24 cellular contexts compared by ENCODE assay signal in genomic region chr2:168397629-168398028, GRCh38. TPM values are rescaled to one million over a fixed set of nuclear protein-coding genes. Genes with fewer than 3 reads are reported as not detected.
A peak's percentile ranks its signal among the peaks of the same experiment; 100 is the strongest.
DNase-seq lines count a peak whose midpoint lies in the region; ATAC-seq, FAIRE-seq and TF ChIP-seq lines count a peak whose summit lies in the region.
"Had no signal": no experiment of that assay in that cellular context is flagged by ENCODE, and none has a peak within 500 bp of the region (broad histone marks: within the 10 kb centered on the region; RNA-seq: fewer than 3 reads in every experiment).

No MANE protein-coding gene starts in this region.

- no peaks in the 10 kb centered on the region for H3K27me3 ChIP-seq in bronchial epithelial cell (ENCODE audit: control insufficient read depth, insufficient read depth, low read length)
- no peaks in the 10 kb centered on the region for H3K27me3 ChIP-seq in foreskin keratinocyte
- H3K27me3 ChIP-seq in Caco-2 (replicated peaks; ENCODE audit: control insufficient read depth, insufficient read depth, low read length) = no peaks in the 10 kb centered on the region
- H3K27me3 ChIP-seq: BLaER1, MG63 had no signal

- POLR2A ChIA-PET in Caco-2 (lab: Charles Lee) = no interaction called here

- intact Hi-C loops in Caco-2 (cut with micrococcal nuclease; ENCODE audit: unreplicated experiment) = no loop called here

- TF ChIP-seq CTCF in bronchial epithelial cell (IDR thresholded peaks at IDR 0.05; ENCODE audit: insufficient read depth, low read length, severe bottlenecking) (no peak), foreskin keratinocyte (conservative IDR thresholded peaks at IDR 0.05) (no peak), Caco-2 (IDR thresholded peaks at IDR 0.05; ENCODE audit: insufficient read depth in 1 of 2, low read depth in 1 of 2, low read length in 1 of 2, severe bottlenecking in 1 of 2, unreplicated experiment in 1 of 2) (no peak)

- no TSS peak for BruUV-seq in Caco-2 (replicated peaks; lab: Mats Ljungman, UMichigan)

- H3K27ac Mint-ChIP-seq in Caco-2 (ENCODE audit: unreplicated experiment) = no peak overlapping the region
- H3K27ac Mint-ChIP-seq: CD4-positive, CD25-positive, alpha-beta regulatory T cell; H9; HFFc6 had no signal

- H3K4me1 Mint-ChIP-seq in Caco-2 (ENCODE audit: low read depth, unreplicated experiment) = peaks cover 9% of the 10 kb centered on the region
- H3K4me1 Mint-ChIP-seq: CD4-positive, CD25-positive, alpha-beta regulatory T cell; H9 had no signal

- H3K27ac ChIP-seq in foreskin keratinocyte = no peak overlapping the region
- H3K27ac ChIP-seq: BLaER1 had no signal

- no peak overlapping the region for H3K4me3 ChIP-seq in bronchial epithelial cell (ENCODE audit: low read depth, low read length)
- H3K4me3 ChIP-seq in Caco-2 (ENCODE audit: low read depth, low read length) = no peak overlapping the region
- H3K4me3 ChIP-seq: BLaER1, MG63 had no signal

- DNase-seq in DMS 273 treated with DMSO at 0.1 percent for 48 hours (lab: John Stamatoyannopoulos, UW) (peak; percentile 51), HCEC 1CT (peak; percentile 6), bronchial epithelial cell (ENCODE audit: low read depth) (peak; percentile 10), foreskin keratinocyte (peak; percentile 18 to 51), Caco-2 (no peak), NCI-H1436 (lab: John Stamatoyannopoulos, UW) (no peak), NCI-H146 treated with DMSO at 0.1 percent for 48 hours (lab: John Stamatoyannopoulos, UW; ENCODE audit: unreplicated experiment) (no peak)
- DNase-seq: CD4-positive, CD25-positive, alpha-beta regulatory T cell; DMS79; H9; HFFc6; KBM-7; MG63; NCI-H1105 treated with DMSO at 0.1 percent for 48 hours; NCI-H1694; NCI-H2029 treated with DMSO at 0.1 percent for 48 hours; NCI-H226; NCI-H510A; NCI-H69; RPMI8226; SHP77 had no signal

- FAIRE-seq in bronchial epithelial cell (lab: Jason Lieb, UNC) = no peak
- FAIRE-seq: A204.1 had no signal

- H3K4me3 Mint-ChIP-seq in Caco-2 (ENCODE audit: unreplicated experiment) = no peak overlapping the region
- H3K4me3 Mint-ChIP-seq: CD4-positive, CD25-positive, alpha-beta regulatory T cell; H9; HFFc6 had no signal

- no peaks in the 10 kb centered on the region for H3K9me3 Mint-ChIP-seq in Caco-2 (ENCODE audit: unreplicated experiment)
- H3K9me3 Mint-ChIP-seq: H9, HFFc6 had no signal

- ATAC-seq in foreskin keratinocyte (peak; percentile 68), HG03097 (IDR thresholded peaks at IDR 0.05; ENCODE audit: low FRiP score, unreplicated experiment) (no peak)

- H3K36me3 ChIP-seq in bronchial epithelial cell (ENCODE audit: control insufficient read depth, insufficient read depth, low read length) = no peaks in the 10 kb centered on the region
- no peaks in the 10 kb centered on the region for H3K36me3 ChIP-seq in Caco-2 (ENCODE audit: control insufficient read depth, insufficient read depth, low read length)
- H3K36me3 ChIP-seq: BLaER1, MG63 had no signal

- H3K4me1 ChIP-seq in foreskin keratinocyte (peaks cover 28% of the 10 kb centered on the region), Caco-2 (peaks cover 5% of the 10 kb centered on the region; the same call in 1 of the 2 replicates)
- H3K4me1 ChIP-seq: BLaER1 had no signal

- no peaks in the 10 kb centered on the region for H3K9me3 ChIP-seq in Caco-2
- H3K9me3 ChIP-seq: BLaER1, MG63 had no signal

- peaks cover 2% of the 10 kb centered on the region for H3K27me3 Mint-ChIP-seq in Caco-2 (ENCODE audit: insufficient read depth, unreplicated experiment)

- no peaks in the 10 kb centered on the region for H3K36me3 Mint-ChIP-seq in Caco-2 (ENCODE audit: insufficient read depth, unreplicated experiment)

- CTCF ChIA-PET in Caco-2 (lab: Charles Lee) = no interaction called here

RNA-seq across cellular contexts. Expression of gene CERS6, which starts 58.4 kb away (rescaled TPM):
- total RNA-seq in bronchial epithelial cell (50.8 and 55.3 TPM in 2 replicates), foreskin keratinocyte (38.1 and 38.8 TPM in 2 replicates), Caco-2 (2022) (32.7 and 35.5 TPM in 2 replicates)
- 8.0 and 10.1 TPM in 2 replicates for polyA plus RNA-seq in foreskin keratinocyte

Comparison
In these comparisons a context has a peak if more than half of its experiments do, and no peak if none do; other contexts are left out.
1. DNase-seq: peak in DMS 273 treated with DMSO at 0.1 percent for 48 hours (single experiment), HCEC 1CT (single experiment), bronchial epithelial cell (single experiment) and foreskin keratinocyte (2 of 2); none in Caco-2 (0 of 2), NCI-H1436 (single experiment) and NCI-H146 treated with DMSO at 0.1 percent for 48 hours (single experiment).